Comparison of ENCODE assay signal across 19 cellular contexts in genomic region chr2:68719912-68720311, GRCh38. TPM values are rescaled to one million over a fixed set of nuclear protein-coding genes. Genes with fewer than 3 reads are reported as not detected.
DNase-seq lines count a peak whose midpoint lies in the region; ATAC-seq, FAIRE-seq and TF ChIP-seq lines count a peak whose summit lies in the region.
"Had no signal": no experiment of that assay in that cellular context is flagged by ENCODE, and none has a peak within 500 bp of the region (broad histone marks: within the 10 kb centered on the region; RNA-seq: fewer than 3 reads in every experiment).

No MANE protein-coding gene starts in this region.

- H3K36me3 Mint-ChIP-seq in activated CD4-positive, alpha-beta T cell treated with anti-CD3 and anti-CD28 coated beads for 36 hours (ENCODE audit: low read depth), result no peaks in the 10 kb centered on the region
- H3K36me3 Mint-ChIP-seq in activated CD8-positive, alpha-beta T cell treated with anti-CD3 and anti-CD28 coated beads for 36 hours (ENCODE audit: low read depth), result no peaks in the 10 kb centered on the region
- H3K36me3 Mint-ChIP-seq in naive B cell, result no peaks in the 10 kb centered on the region

- peak; percentile 29 for DNase-seq in activated CD4-positive, alpha-beta T cell treated with anti-CD3 and anti-CD28 coated beads for 36 hours
- no peak for DNase-seq in activated CD4-positive, alpha-beta T cell treated with anti-CD3 and anti-CD28 coated beads for 48 hours
- no peak for DNase-seq in GM19239 (ENCODE audit: insufficient read length, low spot score)
- DNase-seq in activated CD8-positive, alpha-beta T cell treated with anti-CD3 and anti-CD28 coated beads for 36 hours, result peak; percentile 42
- DNase-seq in naive B cell, result no peak
- DNase-seq in NCI-H1417 (lab: John Stamatoyannopoulos, UW), result no peak
- no peak for DNase-seq in effector CD8-positive, alpha-beta T cell (lab: John Stamatoyannopoulos, UW)
- DNase-seq: activated T-cell treated with anti-CD3 and anti-CD28 coated beads, Interleukin-2, amount 50 U/mL, for 1 hour; DMS 273 treated with DMSO at 0.1 percent for 48 hours; left cardiac atrium; NCI-H1105 treated with DMSO at 0.1 percent for 48 hours; NCI-H510A treated with DMSO at 0.1 percent for 48 hours; RPMI8226; SK-N-SH; substantia nigra had no signal

- H3K27me3 Mint-ChIP-seq in activated CD4-positive, alpha-beta T cell treated with anti-CD3 and anti-CD28 coated beads for 36 hours, result no peaks in the 10 kb centered on the region
- no peaks in the 10 kb centered on the region for H3K27me3 Mint-ChIP-seq in activated CD8-positive, alpha-beta T cell treated with anti-CD3 and anti-CD28 coated beads for 36 hours
- H3K27me3 Mint-ChIP-seq in naive B cell, result no peaks in the 10 kb centered on the region

- H3K27ac Mint-ChIP-seq in activated CD4-positive, alpha-beta T cell treated with anti-CD3 and anti-CD28 coated beads for 36 hours, result peak overlapping the region; percentile 86
- peak overlapping the region; percentile 84 for H3K27ac Mint-ChIP-seq in activated CD8-positive, alpha-beta T cell treated with anti-CD3 and anti-CD28 coated beads for 36 hours
- H3K27ac Mint-ChIP-seq in naive B cell, result peak overlapping the region in 5 of 6 donors; percentile 76 to 97 (median 80)

- no peaks in the 10 kb centered on the region for H3K9me3 Mint-ChIP-seq in activated CD4-positive, alpha-beta T cell treated with anti-CD3 and anti-CD28 coated beads for 36 hours (ENCODE audit: low read depth)
- no peaks in the 10 kb centered on the region for H3K9me3 Mint-ChIP-seq in activated CD8-positive, alpha-beta T cell treated with anti-CD3 and anti-CD28 coated beads for 36 hours
- H3K9me3 Mint-ChIP-seq in naive B cell, result no peaks in the 10 kb centered on the region
- H3K9me3 Mint-ChIP-seq: neural crest cell had no signal

- ATAC-seq in activated CD4-positive, alpha-beta T cell treated with anti-CD3 and anti-CD28 coated beads for 36 hours, result no peak
- no peak for ATAC-seq in activated CD8-positive, alpha-beta T cell treated with anti-CD3 and anti-CD28 coated beads for 36 hours
- ATAC-seq in naive B cell (ENCODE audit: low read depth in 2 of 2), result no peak
- ATAC-seq in GM21381 (IDR thresholded peaks at IDR 0.05; ENCODE audit: unreplicated experiment), result no peak
- ATAC-seq: left cardiac atrium had no signal

- intact Hi-C loops in activated CD4-positive, alpha-beta T cell treated with anti-CD3 and anti-CD28 coated beads for 36 hours (cut with DNase I, micrococcal nuclease), result loop anchor here in 1 of 2 experiments (5.0 kb wide), 1 partner anchor 32 kb away; no protein-coding TSS in a partner anchor
- intact Hi-C loops in activated CD8-positive, alpha-beta T cell treated with anti-CD3 and anti-CD28 coated beads for 36 hours (cut with micrococcal nuclease), result loop anchor here (5.0 to 10.0 kb wide), 2 partner anchors 117 to 255 kb away; partner anchors contain the start of genes APLF and FBXO48

- peaks cover 92% of the 10 kb centered on the region for H3K4me1 Mint-ChIP-seq in activated CD4-positive, alpha-beta T cell treated with anti-CD3 and anti-CD28 coated beads for 36 hours
- H3K4me1 Mint-ChIP-seq in activated CD8-positive, alpha-beta T cell treated with anti-CD3 and anti-CD28 coated beads for 36 hours (ENCODE audit: low read depth), result peaks cover 81% of the 10 kb centered on the region
- peaks cover 47 to 68% (median 59%) of the 10 kb centered on the region in 3 donors for H3K4me1 Mint-ChIP-seq in naive B cell
- H3K4me1 Mint-ChIP-seq: neural crest cell had no signal

- POLR2A ChIA-PET in activated CD4-positive, alpha-beta T cell treated with anti-CD3 and anti-CD28 coated beads for 36 hours (lab: Charles Lee), result no interaction called here
- POLR2A ChIA-PET in activated CD8-positive, alpha-beta T cell treated with anti-CD3 and anti-CD28 coated beads for 36 hours (lab: Charles Lee), result interaction anchor here (1.0 to 8.9 kb wide), 6 partner anchors 11 to 188 kb away, joined by 3 to 111 read pairs (median 4); partner anchors contain the start of gene ARHGAP25

- H3K4me3 Mint-ChIP-seq in activated CD4-positive, alpha-beta T cell treated with anti-CD3 and anti-CD28 coated beads for 36 hours, result peak overlapping the region; percentile 21
- no peak overlapping the region for H3K4me3 Mint-ChIP-seq in activated CD8-positive, alpha-beta T cell treated with anti-CD3 and anti-CD28 coated beads for 36 hours
- H3K4me3 Mint-ChIP-seq in naive B cell, result peak overlapping the region in 4 of 8 donors; percentile 4 to 53 (median 12)
- H3K4me3 Mint-ChIP-seq: neural crest cell had no signal

- peak; percentile 63 for FAIRE-seq in GM19239 (lab: Jason Lieb, UNC)
- FAIRE-seq: urothelium cell line had no signal

- CTCF ChIA-PET in activated CD4-positive, alpha-beta T cell treated with anti-CD3 and anti-CD28 coated beads for 36 hours (lab: Charles Lee), result interaction anchor here (0.6 to 3.9 kb wide), 7 partner anchors 10 to 334 kb away, joined by 3 to 23 read pairs (median 12); partner anchors contain the start of gene ARHGAP25
- CTCF ChIA-PET in activated CD8-positive, alpha-beta T cell treated with anti-CD3 and anti-CD28 coated beads for 36 hours (lab: Charles Lee), result interaction anchor here (1.2 to 7.4 kb wide), 6 partner anchors 10 to 256 kb away, joined by 3 to 57 read pairs (median 16); partner anchors contain the start of gene ARHGAP25

- TF ChIP-seq CTCF in activated CD8-positive, alpha-beta T cell treated with anti-CD3 and anti-CD28 coated beads for 36 hours (IDR thresholded peaks at IDR 0.05), result no peak

RNA-seq across cellular contexts. Expression of gene ARHGAP25, which starts 14.7 kb away (rescaled TPM):
- total RNA-seq in activated CD4-positive, alpha-beta T cell treated with anti-CD3 and anti-CD28 coated beads for 36 hours, result 10 to 100 TPM; 57.9 to 73.2 TPM
- total RNA-seq in activated CD8-positive, alpha-beta T cell treated with anti-CD3 and anti-CD28 coated beads for 36 hours, result 10 to 100 TPM; 59.3 to 61.5 TPM
- polyA plus RNA-seq in naive B cell (ENCODE audit: low read depth in 6 of 6), result 100 to 1,000 TPM in 4 of 6 donors, 10 to 100 TPM in 2; 45.1 to 164 (median 107) TPM
- total RNA-seq: HT-29 had no signal
- polyA plus RNA-seq: SK-N-SH had no signal

Comparison
In these comparisons a context has a peak if more than half of its experiments do, and no peak if none do; other contexts are left out.
1. DNase-seq: peak in activated CD4-positive, alpha-beta T cell treated with anti-CD3 and anti-CD28 coated beads for 36 hours (single experiment) and activated CD8-positive, alpha-beta T cell treated with anti-CD3 and anti-CD28 coated beads for 36 hours (single experiment); none in activated CD4-positive, alpha-beta T cell treated with anti-CD3 and anti-CD28 coated beads for 48 hours (single experiment), GM19239 (single experiment), naive B cell (single experiment), NCI-H1417 (0 of 3) and effector CD8-positive, alpha-beta T cell (single experiment).
2. Peak in every context shown above with its lines, with median percentiles within 50 percentile points of each other: H3K27ac Mint-ChIP-seq.